In genomic region chr2:165401285-165401852, GRCh38 we compare ENCODE assay signal across 8 cellular contexts.
DNase-seq lines count a peak whose midpoint lies in the region; ATAC-seq and TF ChIP-seq lines count a peak whose summit lies in the region.

No MANE protein-coding gene starts in this region.

- ATAC-seq in GM21367 (IDR thresholded peaks at IDR 0.05; ENCODE audit: unreplicated experiment) (peak; percentile 61), HG02759 (IDR thresholded peaks at IDR 0.05; ENCODE audit: unreplicated experiment) (no peak)

- H2AFZ ChIP-seq in PC-9 (no peak overlapping the region), neural progenitor cell (replicated peaks) (no peak overlapping the region)

- H4K20me1 ChIP-seq in PC-9 (ENCODE audit: insufficient read depth) (no peaks in the 10 kb centered on the region), neural progenitor cell (ENCODE audit: low read depth) (no peaks in the 10 kb centered on the region)

- no peaks in the 10 kb centered on the region for H3K9me2 ChIP-seq in PC-9 (ENCODE audit: insufficient read depth)

- peaks cover 14% of the 10 kb centered on the region for H3K4me1 Mint-ChIP-seq in endothelial cell (ENCODE audit: unreplicated experiment)
- peaks cover 49% of the 10 kb centered on the region for H3K4me1 Mint-ChIP-seq in neural progenitor cell

- H3K27ac Mint-ChIP-seq in endothelial cell (ENCODE audit: unreplicated experiment) = no peak overlapping the region
- H3K27ac Mint-ChIP-seq in neural progenitor cell = peak overlapping the region; percentile 26

- intact Hi-C loops in PC-9 (cut with micrococcal nuclease; ENCODE audit: unreplicated experiment) = loop anchor here (1.0 kb wide), 2 partner anchors 297 to 473 kb away; no protein-coding TSS in a partner anchor

- no peaks in the 10 kb centered on the region for H3K9me3 ChIP-seq in PC-9 (ENCODE audit: insufficient read depth, low read depth)
- no peaks in the 10 kb centered on the region for H3K9me3 ChIP-seq in neural progenitor cell (ENCODE audit: low read depth)

- H3K27ac ChIP-seq in PC-9 = no peak overlapping the region
- no peak overlapping the region for H3K27ac ChIP-seq in neural progenitor cell

- H3K79me2 ChIP-seq in PC-9 (ENCODE audit: low read depth) = no peaks in the 10 kb centered on the region
- no peaks in the 10 kb centered on the region for H3K79me2 ChIP-seq in neural progenitor cell (ENCODE audit: low read depth)

- H3K4me3 ChIP-seq in PC-9 (no peak overlapping the region), neural progenitor cell (no peak overlapping the region)

- H3K27me3 Mint-ChIP-seq in endothelial cell (ENCODE audit: unreplicated experiment) (no peaks in the 10 kb centered on the region), neural progenitor cell (ENCODE audit: insufficient read depth, low read depth) (no peaks in the 10 kb centered on the region)

- no peak overlapping the region for H3K4me2 ChIP-seq in PC-9
- H3K4me2 ChIP-seq in neural progenitor cell = no peak overlapping the region

- H3K4me3 Mint-ChIP-seq in endothelial cell (ENCODE audit: unreplicated experiment) = no peak overlapping the region
- no peak overlapping the region for H3K4me3 Mint-ChIP-seq in neural progenitor cell

- BruUV-seq in PC-9 (replicated peaks; lab: Mats Ljungman, UMichigan) = no TSS peak

- H3K36me3 ChIP-seq in PC-9 (ENCODE audit: low read depth) (no peaks in the 10 kb centered on the region), neural progenitor cell (no peaks in the 10 kb centered on the region)

- DNase-seq in DMS53 treated with DMSO at 0.1 percent for 48 hours (lab: John Stamatoyannopoulos, UW; ENCODE audit: unreplicated experiment) (peak; percentile 82), LHCN-M2 (ENCODE audit: low read depth) (peak; percentile 61), PC-9 (no peak), endothelial cell (ENCODE audit: low spot score) (peak; percentile 26), neural progenitor cell (ENCODE audit: low spot score) (peak; percentile 80)
- no peak for DNase-seq in effector CD8-positive, alpha-beta T cell (lab: John Stamatoyannopoulos, UW)

- H3K36me3 Mint-ChIP-seq in endothelial cell (ENCODE audit: low read depth, unreplicated experiment) (no peaks in the 10 kb centered on the region), neural progenitor cell (no peaks in the 10 kb centered on the region)

- H3F3A ChIP-seq in PC-9 (ENCODE audit: insufficient read depth, low read depth) (no peaks in the 10 kb centered on the region), neural progenitor cell (ENCODE audit: low read depth) (no peaks in the 10 kb centered on the region)

- TF ChIP-seq CTCF in PC-9 (conservative IDR thresholded peaks at IDR 0.05) = peak; percentile 69
- peak; percentile 89 for TF ChIP-seq CTCF in endothelial cell (IDR thresholded peaks at IDR 0.05; ENCODE audit: unreplicated experiment)
- TF ChIP-seq CTCF in neural progenitor cell (IDR thresholded peaks at IDR 0.05) = peak; percentile 88

- no peaks in the 10 kb centered on the region for H3K4me1 ChIP-seq in PC-9 (replicated peaks; ENCODE audit: insufficient read depth)
- H3K4me1 ChIP-seq in neural progenitor cell = peaks cover 19% of the 10 kb centered on the region

- CTCF ChIA-PET in PC-9 (lab: Charles Lee) = no interaction called here

- H3K9ac ChIP-seq in neural progenitor cell = no peak overlapping the region

- POLR2A ChIA-PET in PC-9 (lab: Charles Lee; ENCODE audit: unreplicated experiment) = no interaction called here

- H3K27me3 ChIP-seq in PC-9 (ENCODE audit: insufficient read depth, low read depth) (no peaks in the 10 kb centered on the region), neural progenitor cell (no peaks in the 10 kb centered on the region)

- H3K9me3 Mint-ChIP-seq in endothelial cell (ENCODE audit: unreplicated experiment) = no peaks in the 10 kb centered on the region
- no peaks in the 10 kb centered on the region for H3K9me3 Mint-ChIP-seq in neural progenitor cell

Comparison
In these comparisons a context has a peak if more than half of its experiments do, and no peak if none do; other contexts are left out.
1. DNase-seq: peak in DMS53 treated with DMSO at 0.1 percent for 48 hours (single experiment), LHCN-M2 (single experiment), endothelial cell (single experiment) and neural progenitor cell (single experiment); none in PC-9 (0 of 2) and effector CD8-positive, alpha-beta T cell (single experiment).
2. Peak in every context shown above with its lines, with median percentiles within 50 percentile points of each other: CTCF ChIP-seq.